ENCODE assay signal across 10 cellular contexts in genomic region chr11:102760355-102761035, GRCh38. TPM values are rescaled to one million over a fixed set of nuclear protein-coding genes. Genes with fewer than 3 reads are reported as not detected.
DNase-seq lines count a peak whose midpoint lies in the region; ATAC-seq and TF ChIP-seq lines count a peak whose summit lies in the region.
"Had no signal": no experiment of that assay in that cellular context is flagged by ENCODE, and none has a peak within 500 bp of the region (broad histone marks: within the 10 kb centered on the region; RNA-seq: fewer than 3 reads in every experiment).

No MANE protein-coding gene starts in this region.

- no peaks in the 10 kb centered on the region for H3K27me3 ChIP-seq in lung (ENCODE audit: control insufficient read depth, insufficient read depth)
- H3K27me3 ChIP-seq: tibial nerve had no signal

- no peak overlapping the region for H3K4me3 ChIP-seq in astrocyte of the cerebellum (ENCODE audit: low read depth, low read length)
- no peak overlapping the region for H3K4me3 ChIP-seq in lung
- H3K4me3 ChIP-seq: tibial nerve had no signal

- H3K4me3 Mint-ChIP-seq in CD14-positive monocyte = peak overlapping the region in 1 of 2 donors; percentile 74
- H3K4me3 Mint-ChIP-seq in progenitor cell of endocrine pancreas (ENCODE audit: low read depth) = no peak overlapping the region
- H3K4me3 Mint-ChIP-seq: activated CD8-positive, alpha-beta memory T cell treated with anti-CD3 and anti-CD28 coated beads, Interleukin-2, amount 10 ng/mL, durations not matched to agents 7 days and 5 days had no signal

- TF ChIP-seq CTCF in CD14-positive monocyte (IDR thresholded peaks at IDR 0.05) (no peak), astrocyte of the cerebellum (IDR thresholded peaks at IDR 0.05; ENCODE audit: low read depth, low read length, missing control alignments) (no peak), lung (IDR thresholded peaks at IDR 0.05; ENCODE audit: control extremely low read depth, extremely low read depth) (no peak), progenitor cell of endocrine pancreas (IDR thresholded peaks at IDR 0.05; ENCODE audit: unreplicated experiment) (no peak)

- in situ Hi-C loops in astrocyte of the cerebellum (cut with HindIII; ENCODE audit: low sequenced_read_pairs) = no loop called here

- no peaks in the 10 kb centered on the region for H3K36me3 ChIP-seq in lung (ENCODE audit: control insufficient read depth in 2 of 2, insufficient read depth in 2 of 2, low read length in 2 of 2)
- H3K36me3 ChIP-seq: tibial nerve had no signal

- no peak overlapping the region for H3K27ac ChIP-seq in lung (ENCODE audit: low read depth in 1 of 2, low read length in 1 of 2)
- H3K27ac ChIP-seq: tibial nerve had no signal

- ATAC-seq in lung (ENCODE audit: insufficient read depth, low FRiP score) = peak; percentile 55
- ATAC-seq in GM21515 (IDR thresholded peaks at IDR 0.05; ENCODE audit: unreplicated experiment) = no peak
- no peak for ATAC-seq in GM19395 (IDR thresholded peaks at IDR 0.05; ENCODE audit: unreplicated experiment)
- ATAC-seq: activated CD8-positive, alpha-beta memory T cell treated with anti-CD3 and anti-CD28 coated beads, Interleukin-2, amount 10 ng/mL, durations not matched to agents 7 days and 5 days had no signal

- peak overlapping the region in 6 of 7 donors; percentile 61 to 90 (median 78) for H3K27ac Mint-ChIP-seq in CD14-positive monocyte
- no peak overlapping the region for H3K27ac Mint-ChIP-seq in progenitor cell of endocrine pancreas
- H3K27ac Mint-ChIP-seq: activated CD8-positive, alpha-beta memory T cell treated with anti-CD3 and anti-CD28 coated beads, Interleukin-2, amount 10 ng/mL, durations not matched to agents 7 days and 5 days had no signal

- no peak for DNase-seq in CD14-positive monocyte (ENCODE audit: low spot score)
- DNase-seq in LHCN-M2 (ENCODE audit: low read depth) = peak; percentile 96
- peak; percentile 42 for DNase-seq in astrocyte of the cerebellum (ENCODE audit: low read depth)
- DNase-seq in lung (ENCODE audit: low spot score) = no peak
- no peak for DNase-seq in progenitor cell of endocrine pancreas (ENCODE audit: low spot score, unreplicated experiment)
- DNase-seq in stimulated activated CD4-positive, alpha-beta T cell treated with anti-CD3 and anti-CD28 coated beads, Interleukin-15, amount 100 ng/mL, for 24 hours = no peak
- DNase-seq: activated CD8-positive, alpha-beta memory T cell treated with anti-CD3 and anti-CD28 coated beads, Interleukin-2, amount 10 ng/mL, durations not matched to agents 7 days and 5 days had no signal

- WGBS in lung, 2 donors = 37 to 44% methylated on average over 4 of the region's 4 CpGs

- H3K9me3 Mint-ChIP-seq in CD14-positive monocyte (peaks cover 0 to 5% (median 2%) of the 10 kb centered on the region in 7 donors), progenitor cell of endocrine pancreas (ENCODE audit: low read depth) (no peaks in the 10 kb centered on the region)

- H3K9me3 ChIP-seq in lung (ENCODE audit: control insufficient read depth in 2 of 2, insufficient read depth in 1 of 2, low read length in 1 of 2) = no peaks in the 10 kb centered on the region
- H3K9me3 ChIP-seq: tibial nerve had no signal

- peaks cover 21% of the 10 kb centered on the region for H3K4me1 Mint-ChIP-seq in CD14-positive monocyte
- peaks cover 16% of the 10 kb centered on the region for H3K4me1 Mint-ChIP-seq in progenitor cell of endocrine pancreas (ENCODE audit: low read depth)

- H3K4me1 ChIP-seq in lung (ENCODE audit: control insufficient read depth in 2 of 2, insufficient read depth in 2 of 2, low read length in 2 of 2) = peaks cover 0 to 2% of the 10 kb centered on the region in 2 donors

- H3K36me3 Mint-ChIP-seq in CD14-positive monocyte (no peaks in the 10 kb centered on the region), progenitor cell of endocrine pancreas (ENCODE audit: insufficient read depth) (peaks cover 2% of the 10 kb centered on the region)
- H3K36me3 Mint-ChIP-seq: activated CD8-positive, alpha-beta memory T cell treated with anti-CD3 and anti-CD28 coated beads, Interleukin-2, amount 10 ng/mL, durations not matched to agents 7 days and 5 days had no signal

- H3K27me3 Mint-ChIP-seq in CD14-positive monocyte (ENCODE audit: low read depth in 3 of 3) (peaks cover 35 to 44% (median 42%) of the 10 kb centered on the region in 3 donors), progenitor cell of endocrine pancreas (no peaks in the 10 kb centered on the region)
- H3K27me3 Mint-ChIP-seq: activated CD8-positive, alpha-beta memory T cell treated with anti-CD3 and anti-CD28 coated beads, Interleukin-2, amount 10 ng/mL, durations not matched to agents 7 days and 5 days had no signal

- intact Hi-C loops in CD14-positive monocyte (cut with micrococcal nuclease) = no loop called here

RNA-seq across cellular contexts. Expression of gene MMP10, which starts 19.9 kb away (rescaled TPM):
- polyA plus RNA-seq in CD14-positive monocyte (not detected), lung (10 to 100 TPM in 1 of 2 donors, 1 to 10 TPM in 1; 2.0 to 14.2 TPM)
- total RNA-seq in LHCN-M2 (2014; rRNA removed) (not detected in 2 replicates), lung (1 to 10 TPM in 1 of 2 donors, under 1 TPM in 1; 0.58 to 1.2 TPM), progenitor cell of endocrine pancreas (0.22 TPM in 1 of 2 replicates, not detected in the other)
- polyA plus RNA-seq in LHCN-M2 (2012) = not detected
- total RNA-seq: tibial nerve had no signal

RNA-seq across cellular contexts. Expression of gene MMP8, which starts 35.7 kb away (rescaled TPM):
- polyA plus RNA-seq in CD14-positive monocyte (under 1 TPM in 1 of 2 donors, not detected in 1; 0.14 TPM), lung (10 to 100 TPM in 1 of 2 donors, under 1 TPM in 1; 0.30 to 77.5 TPM)
- total RNA-seq in LHCN-M2 (2014; rRNA removed) (not detected in 2 replicates), lung (1 to 10 TPM; 1.5 to 1.7 TPM), progenitor cell of endocrine pancreas (not detected in 2 replicates)
- not detected for polyA plus RNA-seq in LHCN-M2 (2012)
- total RNA-seq: activated CD8-positive, alpha-beta memory T cell treated with anti-CD3 and anti-CD28 coated beads, Interleukin-2, amount 10 ng/mL, durations not matched to agents 7 days and 5 days; tibial nerve had no signal

RNA-seq across cellular contexts. Expression of gene MMP1, which starts 37.5 kb away (rescaled TPM):
- polyA plus RNA-seq in CD14-positive monocyte (not detected), lung (10 to 100 TPM; 14.1 to 19.9 TPM)
- total RNA-seq in LHCN-M2 (2014; rRNA removed) (0.17 TPM in 1 of 2 replicates, not detected in the other), lung (1 to 10 TPM; 3.1 to 7.8 TPM), progenitor cell of endocrine pancreas (0.24 and 1.3 TPM in 2 replicates)
- 0.02 TPM for polyA plus RNA-seq in LHCN-M2 (2012)
- total RNA-seq: activated CD8-positive, alpha-beta memory T cell treated with anti-CD3 and anti-CD28 coated beads, Interleukin-2, amount 10 ng/mL, durations not matched to agents 7 days and 5 days; tibial nerve had no signal

RNA-seq across cellular contexts. Expression of gene MMP27, which starts 54.9 kb away (rescaled TPM):
- polyA plus RNA-seq in CD14-positive monocyte (not detected), lung (under 1 TPM in 1 of 2 donors, not detected in 1; 0.05 TPM)
- total RNA-seq in LHCN-M2 (2014; rRNA removed) (not detected in 2 replicates), lung (not detected), progenitor cell of endocrine pancreas (not detected in 2 replicates)
- not detected for polyA plus RNA-seq in LHCN-M2 (2012)
- total RNA-seq: activated CD8-positive, alpha-beta memory T cell treated with anti-CD3 and anti-CD28 coated beads, Interleukin-2, amount 10 ng/mL, durations not matched to agents 7 days and 5 days had no signal

Comparison
In these comparisons a context has a peak if more than half of its experiments do, and no peak if none do; other contexts are left out.
1. DNase-seq: peak in LHCN-M2 (single experiment) and astrocyte of the cerebellum (single experiment); none in CD14-positive monocyte (single experiment), lung (single experiment), progenitor cell of endocrine pancreas (single experiment) and stimulated activated CD4-positive, alpha-beta T cell treated with anti-CD3 and anti-CD28 coated beads, Interleukin-15, amount 100 ng/mL, for 24 hours (single experiment).